Comparison of ENCODE assay signal across 2 cellular contexts in the genomic region with DNA sequence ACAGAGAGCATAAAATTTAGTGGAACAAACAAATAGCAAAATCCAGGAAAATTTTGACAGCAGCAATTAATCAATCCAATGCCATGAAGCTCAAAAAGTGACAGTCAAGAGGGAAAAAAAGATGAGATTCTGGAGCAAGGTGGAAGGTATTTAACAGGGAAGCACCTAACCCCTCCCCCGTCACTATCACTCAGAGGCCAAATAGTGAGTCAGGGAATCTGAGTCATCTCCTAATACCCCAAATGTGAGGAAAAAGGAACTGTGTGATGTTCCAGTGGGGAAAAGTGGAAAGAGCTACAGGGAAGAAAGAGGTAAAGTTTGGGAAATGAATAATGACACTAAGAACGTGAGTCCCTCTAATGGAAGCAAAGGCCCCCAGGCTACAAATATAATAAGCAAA.
TF ChIP-seq lines count a peak whose summit lies in the region.

No MANE protein-coding gene starts in this region.

TF ChIP-seq in HCT116, 20 proteins besides CTCF, POLR2A, EP300 and RAD21 (continued from another document):
- TF ChIP-seq SP1 (IDR thresholded peaks at IDR 0.05; ENCODE audit: low read depth) = no peak
- TF ChIP-seq CBX3 (IDR thresholded peaks at IDR 0.05; ENCODE audit: low read depth) = no peak
- TF ChIP-seq SRF (IDR thresholded peaks at IDR 0.05; ENCODE audit: low read depth) = no peak
- peak; percentile 56; the same call in 1 of the 2 replicates for TF ChIP-seq FOSL1 (IDR thresholded peaks at IDR 0.05; ENCODE audit: low read depth)
- TF ChIP-seq ELF1 (IDR thresholded peaks at IDR 0.05; ENCODE audit: borderline replicate concordance, low read depth) = no peak
- TF ChIP-seq REST (IDR thresholded peaks at IDR 0.05; ENCODE audit: low read depth) = no peak
- no peak for TF ChIP-seq EZH2phosphoT487 (IDR thresholded peaks at IDR 0.05; ENCODE audit: borderline replicate concordance)
- no peak for TF ChIP-seq EZH2 (IDR thresholded peaks at IDR 0.05)
- no peak for TF ChIP-seq ZFX (IDR thresholded peaks at IDR 0.05)
- no peak for TF ChIP-seq YY1 (IDR thresholded peaks at IDR 0.05; ENCODE audit: extremely low read depth, insufficient replicate concordance, low read depth, low read length)
TF ChIP-seq in HCT116: peak in this region for 2.

TF ChIP-seq in SK-N-SH, 30 proteins besides CTCF, POLR2A, EP300 and RAD21 (continued from another document):
- TF ChIP-seq, protein P1, sequence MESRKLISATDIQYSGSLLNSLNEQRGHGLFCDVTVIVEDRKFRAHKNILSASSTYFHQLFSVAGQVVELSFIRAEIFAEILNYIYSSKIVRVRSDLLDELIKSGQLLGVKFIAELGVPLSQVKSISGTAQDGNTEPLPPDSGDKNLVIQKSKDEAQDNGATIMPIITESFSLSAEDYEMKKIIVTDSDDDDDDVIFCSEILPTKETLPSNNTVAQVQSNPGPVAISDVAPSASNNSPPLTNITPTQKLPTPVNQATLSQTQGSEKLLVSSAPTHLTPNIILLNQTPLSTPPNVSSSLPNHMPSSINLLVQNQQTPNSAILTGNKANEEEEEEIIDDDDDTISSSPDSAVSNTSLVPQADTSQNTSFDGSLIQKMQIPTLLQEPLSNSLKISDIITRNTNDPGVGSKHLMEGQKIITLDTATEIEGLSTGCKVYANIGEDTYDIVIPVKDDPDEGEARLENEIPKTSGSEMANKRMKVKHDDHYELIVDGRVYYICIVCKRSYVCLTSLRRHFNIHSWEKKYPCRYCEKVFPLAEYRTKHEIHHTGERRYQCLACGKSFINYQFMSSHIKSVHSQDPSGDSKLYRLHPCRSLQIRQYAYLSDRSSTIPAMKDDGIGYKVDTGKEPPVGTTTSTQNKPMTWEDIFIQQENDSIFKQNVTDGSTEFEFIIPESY (IDR thresholded peaks at IDR 0.05; ENCODE audit: borderline replicate concordance, low read depth) = no peak
- TF ChIP-seq TEAD4 (IDR thresholded peaks at IDR 0.05; ENCODE audit: borderline replicate concordance, insufficient read depth) (no peak), MAX (IDR thresholded peaks at IDR 0.05; ENCODE audit: low read depth) (no peak), RFX5 (IDR thresholded peaks at IDR 0.05; ENCODE audit: low read length) (no peak), GATA2 (CRISPR knock-in tag; IDR thresholded peaks at IDR 0.05) (no peak), FOXM1 (IDR thresholded peaks at IDR 0.05; ENCODE audit: low read depth) (no peak), RCOR1 (IDR thresholded peaks at IDR 0.05; ENCODE audit: low read length) (no peak)
- TF ChIP-seq, protein P2, sequence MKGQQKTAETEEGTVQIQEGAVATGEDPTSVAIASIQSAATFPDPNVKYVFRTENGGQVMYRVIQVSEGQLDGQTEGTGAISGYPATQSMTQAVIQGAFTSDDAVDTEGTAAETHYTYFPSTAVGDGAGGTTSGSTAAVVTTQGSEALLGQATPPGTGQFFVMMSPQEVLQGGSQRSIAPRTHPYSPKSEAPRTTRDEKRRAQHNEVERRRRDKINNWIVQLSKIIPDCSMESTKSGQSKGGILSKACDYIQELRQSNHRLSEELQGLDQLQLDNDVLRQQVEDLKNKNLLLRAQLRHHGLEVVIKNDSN (IDR thresholded peaks at IDR 0.05; ENCODE audit: borderline replicate concordance, low read depth) = no peak
